ENCODE assay signal across 26 cellular contexts in the genomic region with DNA sequence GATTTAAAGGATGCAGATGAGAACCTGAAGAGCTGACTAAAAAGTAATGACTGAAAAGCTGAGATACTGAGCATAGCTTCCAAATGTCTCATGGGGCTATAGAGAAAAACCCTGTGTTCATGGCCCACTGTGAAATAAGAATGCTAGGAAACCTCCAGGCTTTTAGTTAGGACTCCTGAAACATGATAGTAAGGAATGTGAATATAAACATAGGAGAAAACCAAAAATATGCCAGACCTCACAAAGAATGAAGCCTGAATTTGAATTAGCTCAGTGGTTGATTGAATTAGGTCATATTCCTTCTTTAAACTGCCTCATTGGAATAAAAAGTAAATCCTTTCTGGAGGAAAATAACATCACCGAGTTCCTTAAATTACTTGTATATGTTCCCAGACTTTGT.
DNase-seq lines count a peak whose midpoint lies in the region; ATAC-seq, FAIRE-seq and TF ChIP-seq lines count a peak whose summit lies in the region.
"Had no signal": no experiment of that assay in that cellular context is flagged by ENCODE, and none has a peak within 500 bp of the region (broad histone marks: within the 10 kb centered on the region; RNA-seq: fewer than 3 reads in every experiment).

No MANE protein-coding gene starts in this region.

- peaks cover 24% of the 10 kb centered on the region for H3K4me1 Mint-ChIP-seq in chondrocyte (ENCODE audit: low read depth)
- H3K4me1 Mint-ChIP-seq: naive thymus-derived CD4-positive, alpha-beta T cell; T-cell had no signal

- H4K20me1 ChIP-seq in PC-3 (ENCODE audit: low read length), result no peaks in the 10 kb centered on the region

- H3K4me2 ChIP-seq in PC-3 (ENCODE audit: low read length), result no peak overlapping the region

- H3K4me3 ChIP-seq in PC-3 (ENCODE audit: low read length) (no peak overlapping the region), left lung (no peak overlapping the region)
- H3K4me3 ChIP-seq: heart left ventricle, K562, thyroid gland had no signal

- H3K9ac ChIP-seq in PC-3 (ENCODE audit: low read length), result no peak overlapping the region

- H2AFZ ChIP-seq in PC-3 (ENCODE audit: low read length), result no peak overlapping the region; the same call in 1 of the 2 replicates

- FAIRE-seq in urothelium cell line (lab: Jason Lieb, UNC), result no peak
- FAIRE-seq: endometrium, GM12891, K562 had no signal

- DNase-seq in PC-3 (peak; percentile 32), chondrocyte (ENCODE audit: low spot score) (no peak), kidney tubule cell (ENCODE audit: low spot score) (peak; percentile 63), urothelium cell line (ENCODE audit: low spot score) (peak; percentile 38), left lung (no peak), foreskin keratinocyte (no peak)
- DNase-seq: activated CD4-positive, alpha-beta memory T cell treated with anti-CD3 and anti-CD28 coated beads for 36 hours; activated effector memory CD4-positive, alpha-beta T cell treated with Interleukin-2 at 50 U/mL for 16 hours; HCEC 1CT; heart left ventricle; MM.1S; naive thymus-derived CD4-positive, alpha-beta T cell; NCI-H1417; NCI-H446 treated with DMSO at 0.1 percent for 48 hours; retina; SHP77; stimulated activated CD4-positive, alpha-beta T cell treated with anti-CD3 and anti-CD28 coated beads, Interleukin-12 subunit alpha, Interleukin-12 subunit beta, amount 100 ng/mL, for 4 hours; T-cell; thyroid gland had no signal

- no peaks in the 10 kb centered on the region for H3K79me2 ChIP-seq in PC-3 (ENCODE audit: low read length)

- peaks cover 13% of the 10 kb centered on the region for H3K9me3 Mint-ChIP-seq in chondrocyte (ENCODE audit: low read depth)
- H3K9me3 Mint-ChIP-seq: stimulated activated naive CD8-positive, alpha-beta T cell treated with anti-CD3 and anti-CD28 coated beads, Interleukin-15, Interleukin-2, amounts not matched to agents 100 ng/mL and 50 ng/mL, for 24 hours had no signal

- H3K4me3 Mint-ChIP-seq in chondrocyte (ENCODE audit: unreplicated experiment), result no peak overlapping the region
- H3K4me3 Mint-ChIP-seq: activated CD4-positive, alpha-beta memory T cell treated with anti-CD3 and anti-CD28 coated beads for 36 hours; dendritic cell treated with granulocyte-macrophage colony-stimulating factor and Interleukin-4, amounts not matched to agents 40 ng/mL and 50 ng/mL, for 4 days; naive thymus-derived CD4-positive, alpha-beta T cell; stimulated activated naive CD8-positive, alpha-beta T cell treated with anti-CD3 and anti-CD28 coated beads, Interleukin-15, Interleukin-2, amounts not matched to agents 100 ng/mL and 50 ng/mL, for 24 hours; T-cell had no signal

- H3K27me3 ChIP-seq in PC-3 (ENCODE audit: low read length), result no peaks in the 10 kb centered on the region
- no peaks in the 10 kb centered on the region for H3K27me3 ChIP-seq in left lung
- no peaks in the 10 kb centered on the region for H3K27me3 ChIP-seq in foreskin keratinocyte
- H3K27me3 ChIP-seq: heart left ventricle, thyroid gland had no signal

- POLR2A ChIA-PET in PC-3 (lab: Charles Lee; ENCODE audit: unreplicated experiment), result no interaction called here

- no peaks in the 10 kb centered on the region for H3K9me2 ChIP-seq in PC-3 (replicated peaks; ENCODE audit: low read length)

- H3K27ac ChIP-seq in PC-3 (ENCODE audit: low read length), result no peak overlapping the region
- no peak overlapping the region for H3K27ac ChIP-seq in left lung
- no peak overlapping the region for H3K27ac ChIP-seq in foreskin keratinocyte
- H3K27ac ChIP-seq: heart left ventricle, thyroid gland had no signal

- CTCF ChIA-PET in PC-3 (lab: Charles Lee), result no interaction called here

- peak overlapping the region; percentile 86 for H3K27ac Mint-ChIP-seq in chondrocyte (ENCODE audit: unreplicated experiment)
- H3K27ac Mint-ChIP-seq: activated CD4-positive, alpha-beta memory T cell treated with anti-CD3 and anti-CD28 coated beads for 36 hours; dendritic cell treated with granulocyte-macrophage colony-stimulating factor and Interleukin-4, amounts not matched to agents 40 ng/mL and 50 ng/mL, for 4 days; naive thymus-derived CD4-positive, alpha-beta T cell; stimulated activated naive CD8-positive, alpha-beta T cell treated with anti-CD3 and anti-CD28 coated beads, Interleukin-15, Interleukin-2, amounts not matched to agents 100 ng/mL and 50 ng/mL, for 24 hours; T-cell had no signal

- H3K9me3 ChIP-seq in PC-3 (ENCODE audit: low read length) (no peaks in the 10 kb centered on the region), left lung (peaks cover 0 to 3% of the 10 kb centered on the region in 2 donors)
- H3K9me3 ChIP-seq: thyroid gland had no signal

- H3K4me1 ChIP-seq in PC-3 (ENCODE audit: insufficient read depth, low read length), result peaks cover 6% of the 10 kb centered on the region
- H3K4me1 ChIP-seq in left lung, result no peaks in the 10 kb centered on the region
- H3K4me1 ChIP-seq in foreskin keratinocyte, result no peaks in the 10 kb centered on the region
- H3K4me1 ChIP-seq: heart left ventricle, thyroid gland had no signal

- peaks cover 5% of the 10 kb centered on the region for H3K27me3 Mint-ChIP-seq in chondrocyte (ENCODE audit: low read depth)
- H3K27me3 Mint-ChIP-seq: activated CD4-positive, alpha-beta memory T cell treated with anti-CD3 and anti-CD28 coated beads for 36 hours; dendritic cell treated with granulocyte-macrophage colony-stimulating factor and Interleukin-4, amounts not matched to agents 40 ng/mL and 50 ng/mL, for 4 days; naive thymus-derived CD4-positive, alpha-beta T cell; stimulated activated naive CD8-positive, alpha-beta T cell treated with anti-CD3 and anti-CD28 coated beads, Interleukin-15, Interleukin-2, amounts not matched to agents 100 ng/mL and 50 ng/mL, for 24 hours; T-cell had no signal

- TF ChIP-seq CTCF in PC-3 (conservative IDR thresholded peaks at IDR 0.05; ENCODE audit: low read depth, low read length) (no peak), chondrocyte (IDR thresholded peaks at IDR 0.05) (no peak), left lung (IDR thresholded peaks at IDR 0.05) (no peak), foreskin keratinocyte (conservative IDR thresholded peaks at IDR 0.05) (no peak)

- no peaks in the 10 kb centered on the region for H3K36me3 Mint-ChIP-seq in chondrocyte (ENCODE audit: low read depth)
- H3K36me3 Mint-ChIP-seq: activated CD4-positive, alpha-beta memory T cell treated with anti-CD3 and anti-CD28 coated beads for 36 hours; naive thymus-derived CD4-positive, alpha-beta T cell; T-cell had no signal

- H3K36me3 ChIP-seq in PC-3 (ENCODE audit: low read depth, low read length), result no peaks in the 10 kb centered on the region
- no peaks in the 10 kb centered on the region for H3K36me3 ChIP-seq in left lung
- H3K36me3 ChIP-seq: heart left ventricle, thyroid gland had no signal

- BruUV-seq in PC-3 (replicated peaks; lab: Mats Ljungman, UMichigan), result no TSS peak

- no peak for ATAC-seq in PC-3
- ATAC-seq in left lung, result no peak
- no peak for ATAC-seq in foreskin keratinocyte
- ATAC-seq in HG03159 (IDR thresholded peaks at IDR 0.05; ENCODE audit: unreplicated experiment), result no peak
- ATAC-seq: heart left ventricle; K562; left lobe of liver; naive thymus-derived CD4-positive, alpha-beta T cell; T-cell had no signal

- intact Hi-C loops in PC-3 (cut with micrococcal nuclease) (no loop called here), left lung (cut with DNase I) (no loop called here)

- H3F3A ChIP-seq in PC-3 (ENCODE audit: low read length, unreplicated experiment), result no peaks in the 10 kb centered on the region

Comparison
In these comparisons a context has a peak if more than half of its experiments do, and no peak if none do; other contexts are left out.
1. DNase-seq: peak in PC-3 (single experiment), kidney tubule cell (single experiment) and urothelium cell line (single experiment); none in chondrocyte (single experiment), left lung (0 of 2) and foreskin keratinocyte (0 of 2).